30 cellular contexts compared by ENCODE assay signal in genomic region chr1:171350579-171350978, GRCh38.
"Had no signal": no experiment of that assay in that cellular context is flagged by ENCODE, and none has a peak within 500 bp of the region (broad histone marks: within the 10 kb centered on the region; RNA-seq: fewer than 3 reads in every experiment).

No MANE protein-coding gene starts in this region.

- H3K27me3 ChIP-seq: ascending aorta, cardiac muscle cell had no signal

- DNase-seq: activated CD4-positive, alpha-beta memory T cell treated with anti-CD3 and anti-CD28 coated beads, Interleukin-2, amount 10 ng/mL, durations not matched to agents 7 days and 5 days; activated CD4-positive, alpha-beta T cell treated with anti-CD3 and anti-CD28 coated beads for 1 hour; activated CD4-positive, alpha-beta T cell treated with anti-CD3 and anti-CD28 coated beads for 36 hours; activated CD4-positive, alpha-beta T cell treated with anti-CD3 and anti-CD28 coated beads for 48 hours; activated CD4-positive, alpha-beta T cell treated with anti-CD3 and anti-CD28 coated beads, Interleukin-2, amount 10 ng/mL, durations not matched to agents 7 days and 5 days; activated CD4-positive, alpha-beta T cell treated with anti-CD3 and anti-CD28 coated beads, Interleukin-2, amount 50 U/mL, for 48 hours; activated CD4-positive, CD25-positive, alpha-beta regulatory T cell; activated CD8-positive, alpha-beta memory T cell treated with anti-CD3 and anti-CD28 coated beads for 24 hours; activated CD8-positive, alpha-beta memory T cell treated with anti-CD3 and anti-CD28 coated beads, Interleukin-2, amount 10 ng/mL, durations not matched to agents 7 days and 5 days; activated CD8-positive, alpha-beta memory T cell treated with anti-CD3 and anti-CD28 coated beads, Interleukin-2, amount 50 U/mL, for 48 hours; activated CD8-positive, alpha-beta T cell treated with anti-CD3 and anti-CD28 coated beads, Interleukin-2, amount 10 ng/mL, durations not matched to agents 7 days and 5 days; activated effector memory CD4-positive, alpha-beta T cell treated with Interleukin-2 at 50 U/mL for 16 hours; activated gamma-delta T cell; activated naive CD4-positive, alpha-beta T cell treated with anti-CD3 and anti-CD28 coated beads, Interleukin-2, amount 10 ng/mL, durations not matched to agents 7 days and 5 days; activated naive CD4-positive, alpha-beta T cell treated with Interleukin-2 at 50 U/mL for 16 hours; activated naive CD8-positive, alpha-beta T cell treated with anti-CD3 and anti-CD28 coated beads, Interleukin-2, amount 10 ng/mL, durations not matched to agents 7 days and 5 days; activated naive CD8-positive, alpha-beta T cell treated with anti-CD3 and anti-CD28 coated beads, Interleukin-2, amount 50 U/mL, for 24 hours; activated T-cell treated with anti-CD3 and anti-CD28 coated beads, Interleukin-2, amount 50 U/mL, for 24 hours; activated T-cell treated with anti-CD3 and anti-CD28 coated beads, Interleukin-2, amount 50 U/mL, for 48 hours; amygdala; anterior cingulate cortex; caudate nucleus; cerebellar nuclear complex; T-helper 2 cell; T-helper 9 cell; WERI-Rb-1 had no signal

- H3K27ac ChIP-seq: ascending aorta, cardiac muscle cell, WERI-Rb-1 had no signal

- H3K4me3 ChIP-seq: ascending aorta, cardiac muscle cell had no signal

- H3K36me3 ChIP-seq: ascending aorta, cardiac muscle cell, WERI-Rb-1 had no signal

- H3K9me3 ChIP-seq: ascending aorta had no signal

- ATAC-seq: activated CD4-positive, alpha-beta T cell treated with anti-CD3 and anti-CD28 coated beads for 36 hours; activated CD4-positive, CD25-positive, alpha-beta regulatory T cell treated with anti-CD3 and anti-CD28 coated beads, Interleukin-2, amount 50 U/mL, for 24 hours; activated CD8-positive, alpha-beta memory T cell treated with anti-CD3 and anti-CD28 coated beads, Interleukin-2, amount 10 ng/mL, durations not matched to agents 7 days and 5 days; activated CD8-positive, alpha-beta T cell treated with anti-CD3 and anti-CD28 coated beads, Interleukin-2, amount 10 ng/mL, durations not matched to agents 7 days and 5 days; activated naive CD8-positive, alpha-beta T cell treated with anti-CD3 and anti-CD28 coated beads, Interleukin-2, amount 50 U/mL, for 24 hours; WTC11 had no signal
